In the genomic region with DNA sequence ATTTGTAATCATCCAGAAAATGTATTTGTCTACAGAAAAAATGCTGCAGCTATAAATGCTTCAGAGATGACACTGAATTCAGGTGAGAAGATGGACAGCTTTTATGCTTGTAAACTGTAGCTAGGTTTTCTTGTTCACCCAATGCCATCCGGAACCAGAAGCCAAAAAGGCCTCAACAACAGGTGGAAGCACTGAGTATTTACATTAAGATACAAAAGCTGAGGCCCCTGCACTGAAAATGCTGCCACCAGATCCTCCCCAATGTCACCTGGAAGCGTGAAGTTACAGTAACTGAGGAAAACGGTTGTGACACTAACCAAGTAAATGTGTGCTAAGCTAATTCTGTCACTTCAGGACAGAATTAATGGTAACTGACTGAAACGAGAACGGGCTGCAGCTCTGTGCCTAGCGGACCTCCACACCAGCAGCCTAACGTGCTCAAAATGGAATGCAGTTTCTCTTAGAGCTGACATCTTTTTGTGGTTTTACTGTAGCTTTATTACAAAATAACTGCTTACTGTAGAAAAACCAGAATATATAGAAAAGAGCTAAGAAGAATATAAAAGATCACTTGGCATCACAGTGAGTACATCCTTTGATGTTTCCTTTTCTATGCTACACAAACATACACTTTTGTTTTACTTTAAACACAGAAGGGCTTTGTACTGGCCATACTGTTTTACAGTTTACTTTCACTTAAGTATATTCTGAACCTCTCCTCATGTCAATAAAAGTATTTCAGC, we compare ENCODE assay signal across 10 cellular contexts. TPM values are rescaled to one million over a fixed set of nuclear protein-coding genes. Genes with fewer than 3 reads are reported as not detected.
A peak's percentile ranks its signal among the peaks of the same experiment; 100 is the strongest.
DNase-seq lines count a peak whose midpoint lies in the region; ATAC-seq lines count a peak whose summit lies in the region.
"Had no signal": no experiment of that assay in that cellular context is flagged by ENCODE, and none has a peak within 500 bp of the region (broad histone marks: within the 10 kb centered on the region; RNA-seq: fewer than 3 reads in every experiment).

No MANE protein-coding gene starts in this region.

- no peaks in the 10 kb centered on the region for H3K27me3 Mint-ChIP-seq in activated T-cell treated with anti-CD3 and anti-CD28 coated beads, Interleukin-2, amount 50 U/mL, for 4 hours (ENCODE audit: low read depth)
- no peaks in the 10 kb centered on the region for H3K27me3 Mint-ChIP-seq in stimulated activated naive CD8-positive, alpha-beta T cell treated with anti-CD3 and anti-CD28 coated beads, Interleukin-15, amount 100 ng/mL, for 72 hours

- H3K27me3 ChIP-seq in SJSA1 (replicated peaks), result no peaks in the 10 kb centered on the region
- no peaks in the 10 kb centered on the region for H3K27me3 ChIP-seq in endocrine pancreas (ENCODE audit: control insufficient read depth, insufficient read depth, low read length)

- H3K9me3 ChIP-seq in SJSA1 (replicated peaks) (no peaks in the 10 kb centered on the region), endocrine pancreas (ENCODE audit: control insufficient read depth, low read length) (no peaks in the 10 kb centered on the region)

- DNase-seq in activated T-cell treated with anti-CD3 and anti-CD28 coated beads, Interleukin-2, amount 50 U/mL, for 4 hours, result no peak
- no peak for DNase-seq in activated T-cell treated with anti-CD3 and anti-CD28 coated beads, Interleukin-2, amount 50 U/mL, for 48 hours
- DNase-seq in SJSA1 (ENCODE audit: low read depth in 1 of 2, low spot score in 2 of 2) (peak in 1 of 2 experiments; percentile 57), NCI-H82 (lab: John Stamatoyannopoulos, UW) (no peak), NCI-H1105 treated with DMSO at 0.1 percent for 48 hours (lab: John Stamatoyannopoulos, UW) (no peak)
- DNase-seq in stimulated activated naive CD8-positive, alpha-beta T cell treated with anti-CD3 and anti-CD28 coated beads, Interleukin-15, amount 100 ng/mL, for 72 hours, result no peak
- DNase-seq: left cardiac atrium, SHP77 treated with DMSO at 0.1 percent for 48 hours had no signal

- H3K4me3 Mint-ChIP-seq in activated T-cell treated with anti-CD3 and anti-CD28 coated beads, Interleukin-2, amount 50 U/mL, for 4 hours, result peak overlapping the region; percentile 90
- peak overlapping the region; percentile 76 for H3K4me3 Mint-ChIP-seq in stimulated activated naive CD8-positive, alpha-beta T cell treated with anti-CD3 and anti-CD28 coated beads, Interleukin-15, amount 100 ng/mL, for 72 hours

- H3K36me3 Mint-ChIP-seq in activated T-cell treated with anti-CD3 and anti-CD28 coated beads, Interleukin-2, amount 50 U/mL, for 4 hours (ENCODE audit: insufficient read depth), result peaks cover 33% of the 10 kb centered on the region

- no peak overlapping the region for H3K4me3 ChIP-seq in SJSA1
- H3K4me3 ChIP-seq in endocrine pancreas (ENCODE audit: control insufficient read depth, insufficient read depth, low read length), result peak overlapping the region; percentile 7

- peak overlapping the region in 1 of 2 donors; percentile 81 for H3K27ac Mint-ChIP-seq in stimulated activated naive CD8-positive, alpha-beta T cell treated with anti-CD3 and anti-CD28 coated beads, Interleukin-15, amount 100 ng/mL, for 72 hours

- peaks cover 90% of the 10 kb centered on the region for H3K4me1 Mint-ChIP-seq in activated T-cell treated with anti-CD3 and anti-CD28 coated beads, Interleukin-2, amount 50 U/mL, for 4 hours (ENCODE audit: low read depth)
- H3K4me1 Mint-ChIP-seq in stimulated activated naive CD8-positive, alpha-beta T cell treated with anti-CD3 and anti-CD28 coated beads, Interleukin-15, amount 100 ng/mL, for 72 hours, result peaks cover 87% of the 10 kb centered on the region

- no peak for ATAC-seq in activated T-cell treated with anti-CD3 and anti-CD28 coated beads, Interleukin-2, amount 50 U/mL, for 4 hours
- no peak for ATAC-seq in stimulated activated naive CD8-positive, alpha-beta T cell treated with anti-CD3 and anti-CD28 coated beads, Interleukin-15, amount 100 ng/mL, for 72 hours
- no peak for ATAC-seq in GM18519 (IDR thresholded peaks at IDR 0.05; ENCODE audit: low FRiP score, unreplicated experiment)
- ATAC-seq: left cardiac atrium had no signal

- H3K27ac ChIP-seq in SJSA1, result peak overlapping the region; percentile 33

- no peak overlapping the region for H3K9ac ChIP-seq in endocrine pancreas (ENCODE audit: control insufficient read depth, insufficient read depth, low read length)

- no peaks in the 10 kb centered on the region for H3K9me3 Mint-ChIP-seq in activated T-cell treated with anti-CD3 and anti-CD28 coated beads, Interleukin-2, amount 50 U/mL, for 4 hours
- H3K9me3 Mint-ChIP-seq in stimulated activated naive CD8-positive, alpha-beta T cell treated with anti-CD3 and anti-CD28 coated beads, Interleukin-15, amount 100 ng/mL, for 72 hours, result no peaks in the 10 kb centered on the region

- H3K4me1 ChIP-seq in SJSA1 (replicated peaks) (peaks cover 40% of the 10 kb centered on the region), endocrine pancreas (ENCODE audit: control insufficient read depth, insufficient read depth, low read length) (no peaks in the 10 kb centered on the region)

- H3K36me3 ChIP-seq in SJSA1 (peaks cover 46% of the 10 kb centered on the region), endocrine pancreas (ENCODE audit: control insufficient read depth, insufficient read depth, low read length) (no peaks in the 10 kb centered on the region)

RNA-seq across cellular contexts. Expression of a gene that starts 7.6 kb away (rescaled TPM):
- total RNA-seq in activated T-cell treated with anti-CD3 and anti-CD28 coated beads, Interleukin-2, amount 50 U/mL, for 4 hours, result 10 to 100 TPM; 79.7 to 94.4 (median 88.0) TPM
- total RNA-seq in SJSA1 (2014; rRNA removed; shearing (Covaris generic)), result 47.9 and 62.8 TPM in 2 replicates

RNA-seq across cellular contexts. Expression of a gene that starts 33.1 kb away (rescaled TPM):
- 10 to 100 TPM; 51.8 to 68.1 (median 55.2) TPM for total RNA-seq in activated T-cell treated with anti-CD3 and anti-CD28 coated beads, Interleukin-2, amount 50 U/mL, for 4 hours
- total RNA-seq in SJSA1 (2014; rRNA removed; shearing (Covaris generic)), result 180 and 181 TPM in 2 replicates

RNA-seq across cellular contexts. Expression of a gene that starts 50.8 kb away (rescaled TPM):
- total RNA-seq in activated T-cell treated with anti-CD3 and anti-CD28 coated beads, Interleukin-2, amount 50 U/mL, for 4 hours, result 100 to 1,000 TPM; 229 to 264 (median 233) TPM
- total RNA-seq in SJSA1 (2014; rRNA removed; shearing (Covaris generic)), result 37.9 and 76.3 TPM in 2 replicates
